In genomic region chr1:93653656-93654055, GRCh38 we compare ENCODE assay signal across 13 cellular contexts. TPM values are rescaled to one million over a fixed set of nuclear protein-coding genes. Genes with fewer than 3 reads are reported as not detected.
DNase-seq lines count a peak whose midpoint lies in the region; ATAC-seq, FAIRE-seq and TF ChIP-seq lines count a peak whose summit lies in the region.
"Had no signal": no experiment of that assay in that cellular context is flagged by ENCODE, and none has a peak within 500 bp of the region (broad histone marks: within the 10 kb centered on the region; RNA-seq: fewer than 3 reads in every experiment).

No MANE protein-coding gene starts in this region.

- no peak overlapping the region for H4K5ac ChIP-seq in IMR-90 (ENCODE audit: low read depth, low read length)

- H2BK20ac ChIP-seq in IMR-90 (ENCODE audit: low read depth, low read length), result no peak overlapping the region

- no peak for TF ChIP-seq POLR2A in IMR-90 (IDR thresholded peaks at IDR 0.05; ENCODE audit: low read depth, low read length)

- 88% methylated on average over 2 of the region's 6 CpGs; no CpG with 5 or more reads in 1 of the 2 experiments for WGBS in IMR-90 (ENCODE audit: extremely low coverage in 2 of 2, insufficient read length in 1 of 2), 2 experiments
- 98 to 99% methylated on average over 6 of the region's 6 CpGs for WGBS in aorta, 2 donors

- H4K20me1 ChIP-seq in IMR-90 (ENCODE audit: insufficient read depth, low read length), result peaks cover 51% of the 10 kb centered on the region
- peaks cover 44% of the 10 kb centered on the region for H4K20me1 ChIP-seq in keratinocyte (ENCODE audit: control insufficient read depth, extremely low read depth, insufficient read depth, low read length)

- no TSS peak for BruUV-seq in IMR-90 (replicated peaks; lab: Mats Ljungman, UMichigan)

- H3K4me3 ChIP-seq in IMR-90 (ENCODE audit: insufficient read depth, low read depth, low read length), result no peak overlapping the region
- no peak overlapping the region for H3K4me3 ChIP-seq in keratinocyte (ENCODE audit: control insufficient read depth in 2 of 3, extremely low read depth in 1 of 3, insufficient read depth in 2 of 3, low read depth in 1 of 3, low read length in 3 of 3)
- no peak overlapping the region for H3K4me3 ChIP-seq in aorta (ENCODE audit: low read length in 2 of 2)
- H3K4me3 ChIP-seq: BLaER1 treated with 17β-estradiol and CSF1 and Interleukin-3, amounts not matched to agents 10 nM and 100 nM; HAP-1 had no signal

- H3K9me1 ChIP-seq in IMR-90 (ENCODE audit: insufficient read depth, low read length) (peaks cover 47% of the 10 kb centered on the region), keratinocyte (ENCODE audit: control insufficient read depth, extremely low read depth, insufficient read depth, low read length) (peaks cover 6% of the 10 kb centered on the region)

- no peak for TF ChIP-seq RAD21 in IMR-90 (IDR thresholded peaks at IDR 0.05; ENCODE audit: low read length)

- no peak overlapping the region for H3K4me2 ChIP-seq in IMR-90 (ENCODE audit: low read depth, low read length)
- no peak overlapping the region for H3K4me2 ChIP-seq in keratinocyte (ENCODE audit: control insufficient read depth, extremely low read depth, insufficient read depth, low read depth, low read length)
- H3K4me2 ChIP-seq: BLaER1 treated with 17β-estradiol and CSF1 and Interleukin-3, amounts not matched to agents 10 nM and 100 nM had no signal

- intact Hi-C loops in IMR-90 (cut with micrococcal nuclease), result no loop called here
- intact Hi-C loops in aorta (cut with DNase I), result no loop called here

- H2BK120ac ChIP-seq in IMR-90 (ENCODE audit: low read depth, low read length), result no peak overlapping the region

- H3K4me1 ChIP-seq in IMR-90 (ENCODE audit: control insufficient read depth, insufficient read depth, low read length) (peaks cover 10% of the 10 kb centered on the region), keratinocyte (ENCODE audit: control insufficient read depth, extremely low read depth, insufficient read depth, low read length) (peaks cover under 1% of the 10 kb centered on the region), aorta (ENCODE audit: control insufficient read depth in 1 of 2, insufficient read depth in 2 of 2, low read length in 2 of 2) (peaks cover 0 to 2% of the 10 kb centered on the region in 2 donors)
- H3K4me1 ChIP-seq: BLaER1 treated with 17β-estradiol and CSF1 and Interleukin-3, amounts not matched to agents 10 nM and 100 nM; HAP-1 had no signal

- no peak overlapping the region for H3K14ac ChIP-seq in IMR-90 (replicated peaks; ENCODE audit: low read depth, low read length)

- CTCF ChIA-PET in IMR-90 (lab: Yijun Ruan, JAX), result interaction anchor here (1.1 kb wide), 1 partner anchor 10 kb away, joined by 3 read pairs; no protein-coding TSS in a partner anchor

- no peak overlapping the region for H2AK9ac ChIP-seq in IMR-90 (replicated peaks; ENCODE audit: low read depth, low read length, poor library complexity)

- no peaks in the 10 kb centered on the region; the same call in 1 of the 2 replicates for H3K9me3 ChIP-seq in IMR-90 (ENCODE audit: control insufficient read depth, insufficient read depth, low read length)
- H3K9me3 ChIP-seq in keratinocyte (ENCODE audit: control insufficient read depth, low read depth, low read length), result no peaks in the 10 kb centered on the region
- no peaks in the 10 kb centered on the region for H3K9me3 ChIP-seq in aorta (ENCODE audit: control insufficient read depth, low read length)
- H3K9me3 ChIP-seq: HAP-1 had no signal

- H3K23ac ChIP-seq in IMR-90 (ENCODE audit: low read depth, low read length), result no peak overlapping the region

- H3K27me3 ChIP-seq in IMR-90 (ENCODE audit: control insufficient read depth, insufficient read depth, low read length) (no peaks in the 10 kb centered on the region), keratinocyte (ENCODE audit: control insufficient read depth, extremely low read depth, insufficient read depth, low read length) (no peaks in the 10 kb centered on the region), aorta (ENCODE audit: control insufficient read depth in 1 of 2, insufficient read depth in 2 of 2, low read length in 1 of 2) (no peaks in the 10 kb centered on the region)
- H3K27me3 ChIP-seq: BLaER1 treated with 17β-estradiol and CSF1 and Interleukin-3, amounts not matched to agents 10 nM and 100 nM had no signal

- H2BK5ac ChIP-seq in IMR-90 (ENCODE audit: low read depth, low read length, poor library complexity, severe bottlenecking), result no peak overlapping the region

- no peak overlapping the region for H4K91ac ChIP-seq in IMR-90 (ENCODE audit: insufficient read depth, low read depth, low read length)

- TF ChIP-seq CTCF in IMR-90 (conservative IDR thresholded peaks at IDR 0.05; ENCODE audit: low read depth, low read length) (no peak), keratinocyte (optimal IDR thresholded peaks at IDR 0.05 in 1 of 3, IDR thresholded peaks at IDR 0.05 in 1 of 3, conservative IDR thresholded peaks at IDR 0.05 in 1 of 3; ENCODE audit: extremely low read depth in 1 of 3, insufficient read depth in 2 of 3, low read length in 3 of 3) (no peak)

- H2BK15ac ChIP-seq in IMR-90 (ENCODE audit: low read depth, low read length), result no peak overlapping the region

- POLR2A ChIA-PET in IMR-90 (lab: Charles Lee; ENCODE audit: unreplicated experiment), result no interaction called here

- H3K9ac ChIP-seq in IMR-90 (ENCODE audit: low read depth, low read length), result no peak overlapping the region
- H3K9ac ChIP-seq in keratinocyte (ENCODE audit: control insufficient read depth, extremely low read depth, insufficient read depth, low read length), result no peak overlapping the region
- H3K9ac ChIP-seq: BLaER1 treated with 17β-estradiol and CSF1 and Interleukin-3, amounts not matched to agents 10 nM and 100 nM had no signal

- ATAC-seq in IMR-90 (ENCODE audit: low read depth), result no peak
- ATAC-seq in aorta (ENCODE audit: low FRiP score), result no peak
- ATAC-seq: CD8-positive, alpha-beta T cell had no signal

- H2AFZ ChIP-seq in IMR-90 (replicated peaks; ENCODE audit: low read length, poor library complexity) (no peak overlapping the region), keratinocyte (ENCODE audit: control insufficient read depth, low read length) (no peak overlapping the region)

- FAIRE-seq in keratinocyte (lab: Jason Lieb, UNC), result no peak
- FAIRE-seq: H1 had no signal

- no peak overlapping the region for H3K18ac ChIP-seq in IMR-90 (ENCODE audit: low read depth, low read length)

- H3K79me1 ChIP-seq in IMR-90 (ENCODE audit: low read depth in 1 of 2, low read length in 2 of 2), result peaks cover 43 to 86% of the 10 kb centered on the region in 2 experiments

- H2AK5ac ChIP-seq in IMR-90 (ENCODE audit: low read depth, low read length), result no peak overlapping the region

- H4K8ac ChIP-seq in IMR-90 (ENCODE audit: low read depth in 2 of 2, low read length in 2 of 2), result no peak overlapping the region

- in situ Hi-C loops in IMR-90 (cut with MboI; ENCODE audit: low sequenced_read_pairs), result no loop called here

- peaks cover 99% of the 10 kb centered on the region for H3K79me2 ChIP-seq in keratinocyte (ENCODE audit: control insufficient read depth, insufficient read depth, low read length)

- 0 out of 2 replicates have a peak overlapping the region, but pooled peaks have one; percentile 23 for H3K27ac ChIP-seq in IMR-90 (ENCODE audit: insufficient read depth, low read length)
- peak overlapping the region; percentile 53 for H3K27ac ChIP-seq in caudate nucleus (ENCODE audit: low read depth, low read length)
- H3K27ac ChIP-seq in keratinocyte (ENCODE audit: control insufficient read depth, insufficient read depth, low read length), result peak overlapping the region; percentile 7
- no peak overlapping the region for H3K27ac ChIP-seq in aorta (ENCODE audit: low read depth in 1 of 2, low read length in 2 of 2)
- H3K27ac ChIP-seq: BLaER1 treated with 17β-estradiol and CSF1 and Interleukin-3, amounts not matched to agents 10 nM and 100 nM had no signal

- dilution Hi-C loops in IMR-90 (cut with HindIII; ENCODE audit: low sequenced_read_pairs, unreplicated experiment) (no loop called here), keratinocyte (cut with MboI; ENCODE audit: extremely low pct_ligation_motif_present, low sequenced_read_pairs) (no loop called here)

- no peak for DNase-seq in IMR-90
- DNase-seq in caudate nucleus (lab: John Stamatoyannopoulos, UW), result no peak
- no peak for DNase-seq in keratinocyte (ENCODE audit: low read depth, low spot score)
- no peak for DNase-seq in NCI-H2029 treated with DMSO at 0.1 percent for 48 hours (lab: John Stamatoyannopoulos, UW)
- no peak for DNase-seq in mesenteric fat pad (ENCODE audit: low spot score)
- no peak for DNase-seq in aorta
- no peak for DNase-seq in cerebellar nuclear complex (lab: John Stamatoyannopoulos, UW)
- DNase-seq: Calu3; CD8-positive, alpha-beta T cell; GF-D8 had no signal

- H3K56ac ChIP-seq in IMR-90 (ENCODE audit: extremely low read depth, insufficient read depth, low read length), result no peak overlapping the region

- peaks cover 17% of the 10 kb centered on the region for H3K36me3 ChIP-seq in IMR-90 (ENCODE audit: control insufficient read depth, insufficient read depth, low read length)
- H3K36me3 ChIP-seq in keratinocyte (ENCODE audit: control insufficient read depth in 2 of 2, extremely low read depth in 1 of 2, insufficient read depth in 2 of 2, low read length in 2 of 2), result peaks cover 33 to 77% of the 10 kb centered on the region in 2 experiments
- H3K36me3 ChIP-seq in aorta (ENCODE audit: control insufficient read depth in 1 of 2, insufficient read depth in 2 of 2, low read length in 1 of 2), result peaks cover 0 to 3% of the 10 kb centered on the region in 2 donors
- H3K36me3 ChIP-seq: HAP-1 had no signal

- H3K4ac ChIP-seq in IMR-90 (ENCODE audit: low read depth, low read length), result no peak overlapping the region; the same call in 1 of the 2 replicates

RNA-seq across cellular contexts. Expression of gene BCAR3, which starts 28.0 kb away (rescaled TPM):
- total RNA-seq in IMR-90 (2012; rRNA removed), result 46.4 TPM in 2 replicates
- 41.4 and 47.9 TPM in 2 replicates for polyA plus RNA-seq in IMR-90 (2012; rRNA removed)
- polyA plus RNA-seq in IMR-90 (2012; cell fraction: cytosol; rRNA removed), result 28.9 and 33.4 TPM in 2 replicates
- polyA plus RNA-seq in IMR-90 (2012; cell fraction: nucleus; rRNA removed; ENCODE audit: low replicate concordance), result 41.5 and 54.4 TPM in 2 replicates
- 51.2 to 95.4 TPM (median 77.2 TPM) in 3 replicates for polyA plus RNA-seq in keratinocyte
- 38.7 TPM for polyA plus RNA-seq in keratinocyte (2011; ENCODE audit: low read depth)
- 67.5 and 68.4 TPM in 2 replicates for polyA plus RNA-seq in keratinocyte (2011; cell fraction: cytosol; rRNA removed)
- 113 and 127 TPM in 2 replicates for polyA plus RNA-seq in keratinocyte (2011; cell fraction: nucleus; rRNA removed)
- 50.7 and 81.5 TPM in 2 replicates for polyA plus RNA-seq in keratinocyte (2012; ENCODE audit: low replicate concordance)
- polyA minus RNA-seq in keratinocyte, result 46.0 to 84.4 TPM (median 64.1 TPM) in 3 replicates
- 90.7 TPM for polyA minus RNA-seq in keratinocyte (2011; cell fraction: cytosol; rRNA and poly(A)+ RNA removed)
- polyA minus RNA-seq in keratinocyte (2011; cell fraction: nucleus; rRNA and poly(A)+ RNA removed), result 83.5 and 121 TPM in 2 replicates
- total RNA-seq in mesenteric fat pad, result 30.3 TPM
- total RNA-seq in aorta, result 10 to 100 TPM; 18.4 to 24.1 TPM
- 10 to 100 TPM in 1 of 2 donors, 1 to 10 TPM in 1; 8.4 to 13.7 TPM for polyA plus RNA-seq in aorta

Comparison
In these comparisons a context has a peak if more than half of its experiments do, and no peak if none do; other contexts are left out.
1. H3K27ac ChIP-seq: peak in IMR-90 (single experiment), caudate nucleus (single experiment) and keratinocyte (single experiment); none in aorta (0 of 2).